In the genomic region with DNA sequence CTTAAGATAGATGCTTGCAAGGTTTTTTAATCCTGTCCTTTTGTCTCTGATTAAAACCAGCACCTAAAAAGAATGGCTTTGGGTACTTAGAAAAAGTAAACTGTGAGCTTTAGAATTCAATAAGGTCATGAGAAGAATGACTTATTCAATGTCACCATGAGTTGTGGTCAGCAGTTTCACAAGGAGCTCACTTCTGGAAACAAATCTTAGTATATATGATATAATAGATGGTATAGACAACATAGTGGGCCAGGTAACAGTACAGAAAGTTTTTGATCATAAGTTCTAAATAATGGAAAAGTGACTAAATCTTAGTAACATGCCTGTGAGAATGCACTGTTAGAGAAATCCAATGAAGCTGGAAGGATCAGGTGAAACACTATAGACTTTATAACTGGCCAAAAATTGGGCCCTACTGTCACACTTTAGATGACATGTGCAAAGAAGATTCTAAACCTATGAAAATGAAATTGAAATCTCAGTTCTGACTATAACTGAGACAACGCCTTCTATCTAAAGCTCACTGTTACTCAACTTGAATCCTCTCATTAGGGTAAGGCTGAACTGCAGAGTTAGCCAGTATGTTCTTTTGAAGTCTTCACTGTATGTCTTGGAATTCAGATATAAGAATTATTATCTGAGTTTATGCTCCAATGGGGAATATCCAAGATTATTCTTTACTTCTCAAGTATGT, we compare ENCODE assay signal across 16 cellular contexts. TPM values are rescaled to one million over a fixed set of nuclear protein-coding genes. Genes with fewer than 3 reads are reported as not detected.
DNase-seq lines count a peak whose midpoint lies in the region; ATAC-seq and TF ChIP-seq lines count a peak whose summit lies in the region.
"Had no signal": no experiment of that assay in that cellular context is flagged by ENCODE, and none has a peak within 500 bp of the region (broad histone marks: within the 10 kb centered on the region; RNA-seq: fewer than 3 reads in every experiment).

No MANE protein-coding gene starts in this region.

- H2AFZ ChIP-seq in GM23248: no peak overlapping the region
- no peak overlapping the region for H2AFZ ChIP-seq in mesenchymal stem cell (ENCODE audit: low read depth, low read length)
- H2AFZ ChIP-seq: parathyroid adenoma had no signal

- ATAC-seq in GM21515 (IDR thresholded peaks at IDR 0.05; ENCODE audit: unreplicated experiment) (peak; percentile 89), HG03066 (IDR thresholded peaks at IDR 0.05; ENCODE audit: low read depth, unreplicated experiment) (peak; percentile 89)
- ATAC-seq: foreskin keratinocyte, mucosa of descending colon had no signal

- H2BK5ac ChIP-seq in mesenchymal stem cell (ENCODE audit: low read depth, low read length, poor library complexity, severe bottlenecking): no peak overlapping the region

- peaks cover 75% of the 10 kb centered on the region for H3K36me3 Mint-ChIP-seq in activated T-cell treated with anti-CD3 and anti-CD28 coated beads, Interleukin-2, amount 50 U/mL, for 24 hours (ENCODE audit: low read depth)
- H3K36me3 Mint-ChIP-seq in stimulated activated naive CD8-positive, alpha-beta T cell treated with anti-CD3 and anti-CD28 coated beads, Interleukin-15, Interleukin-2, amounts not matched to agents 100 ng/mL and 50 ng/mL, for 24 hours (ENCODE audit: low read depth): peaks cover 56% of the 10 kb centered on the region

- H4K91ac ChIP-seq in mesenchymal stem cell (ENCODE audit: low read length): no peak overlapping the region

- H3K18ac ChIP-seq in mesenchymal stem cell (ENCODE audit: low read depth in 1 of 2, low read length in 2 of 2): no peak overlapping the region

- H3K27ac ChIP-seq in GM23248 (no peak overlapping the region), mesenchymal stem cell (ENCODE audit: low read length, poor library complexity, severe bottlenecking) (no peak overlapping the region)
- H3K27ac ChIP-seq: foreskin keratinocyte, parathyroid adenoma had no signal

- H4K20me1 ChIP-seq in GM23248 (ENCODE audit: insufficient read depth): no peaks in the 10 kb centered on the region

- no peaks in the 10 kb centered on the region for H3K79me2 ChIP-seq in GM23248 (ENCODE audit: insufficient read depth)
- H3K79me2 ChIP-seq: parathyroid adenoma had no signal

- H2BK15ac ChIP-seq in mesenchymal stem cell (ENCODE audit: low read depth, poor library complexity, severe bottlenecking): no peak overlapping the region

- WGBS in GM23248 (ENCODE audit: low coverage in 1 of 2, low lambda C conversion rate in 2 of 2, missing lambda C conversion rate in 2 of 2), 2 experiments: 100% methylated on average over 1 of the region's 1 CpG
- no CpG with 5 or more reads among the region's 1 CpG for WGBS in mesenchymal stem cell

- no peak overlapping the region for H3K23ac ChIP-seq in mesenchymal stem cell (ENCODE audit: low read length in 2 of 2)

- H3K4me3 Mint-ChIP-seq in activated T-cell treated with anti-CD3 and anti-CD28 coated beads, Interleukin-2, amount 50 U/mL, for 24 hours: no peak overlapping the region
- no peak overlapping the region for H3K4me3 Mint-ChIP-seq in stimulated activated naive CD8-positive, alpha-beta T cell treated with anti-CD3 and anti-CD28 coated beads, Interleukin-15, Interleukin-2, amounts not matched to agents 100 ng/mL and 50 ng/mL, for 24 hours
- H3K4me3 Mint-ChIP-seq: brain had no signal

- no peaks in the 10 kb centered on the region for H3K27me3 ChIP-seq in BE2C
- H3K27me3 ChIP-seq in GM23248 (replicated peaks; ENCODE audit: insufficient read depth): no peaks in the 10 kb centered on the region
- no peaks in the 10 kb centered on the region for H3K27me3 ChIP-seq in mesenchymal stem cell (ENCODE audit: control insufficient read depth in 1 of 2, insufficient read depth in 1 of 2, low read length in 2 of 2)
- H3K27me3 ChIP-seq: foreskin keratinocyte had no signal

- H3K27ac Mint-ChIP-seq in activated T-cell treated with anti-CD3 and anti-CD28 coated beads, Interleukin-2, amount 50 U/mL, for 24 hours: peak overlapping the region; percentile 77
- H3K27ac Mint-ChIP-seq in stimulated activated naive CD8-positive, alpha-beta T cell treated with anti-CD3 and anti-CD28 coated beads, Interleukin-15, Interleukin-2, amounts not matched to agents 100 ng/mL and 50 ng/mL, for 24 hours: peak overlapping the region; percentile 34
- H3K27ac Mint-ChIP-seq: brain had no signal

- H2AK5ac ChIP-seq in mesenchymal stem cell (ENCODE audit: low read length, severe bottlenecking): no peak overlapping the region

- TF ChIP-seq CTCF in BE2C (IDR thresholded peaks at IDR 0.05; ENCODE audit: low read depth, low read length): no peak

- peaks cover 2% of the 10 kb centered on the region for H3K79me1 ChIP-seq in mesenchymal stem cell (replicated peaks; ENCODE audit: low read length, poor library complexity, severe bottlenecking)

- H3K14ac ChIP-seq in mesenchymal stem cell (ENCODE audit: low read length in 2 of 2): no peak overlapping the region

- no peak overlapping the region for H2BK120ac ChIP-seq in mesenchymal stem cell (ENCODE audit: low read depth, low read length)

- H3K9me3 ChIP-seq in BE2C (no peaks in the 10 kb centered on the region), GM23248 (ENCODE audit: low read depth) (no peaks in the 10 kb centered on the region), mesenchymal stem cell (ENCODE audit: control insufficient read depth, low read length) (no peaks in the 10 kb centered on the region)
- H3K9me3 ChIP-seq: Caco-2, mucosa of descending colon had no signal

- H3K4ac ChIP-seq in mesenchymal stem cell (ENCODE audit: low read depth in 1 of 2, low read length in 2 of 2): no peak overlapping the region

- H3K9me2 ChIP-seq in GM23248 (ENCODE audit: insufficient read depth): no peaks in the 10 kb centered on the region

- no peaks in the 10 kb centered on the region for H3F3A ChIP-seq in GM23248 (ENCODE audit: insufficient read depth)

- peaks cover 11% of the 10 kb centered on the region for H3K36me3 ChIP-seq in BE2C
- H3K36me3 ChIP-seq in GM23248 (ENCODE audit: low read depth): peaks cover 48% of the 10 kb centered on the region; the same call in 1 of the 2 replicates
- peaks cover 4 to 66% of the 10 kb centered on the region in 2 experiments for H3K36me3 ChIP-seq in mesenchymal stem cell (ENCODE audit: control insufficient read depth in 1 of 2, insufficient read depth in 2 of 2, low read depth in 1 of 2, low read length in 2 of 2)

- DNase-seq in activated T-cell treated with anti-CD3 and anti-CD28 coated beads, Interleukin-2, amount 50 U/mL, for 24 hours: no peak
- DNase-seq in activated T-cell treated with anti-CD3 and anti-CD28 coated beads, Interleukin-2, amount 50 U/mL, for 48 hours: no peak
- DNase-seq in BE2C: no peak
- no peak for DNase-seq in GM23248
- no peak for DNase-seq in mesenchymal stem cell
- DNase-seq: activated effector memory CD4-positive, alpha-beta T cell treated with anti-CD3 and anti-CD28 coated beads, Interleukin-2, amount 50 U/mL, for 16 hours; Caco-2; effector memory CD4-positive, alpha-beta T cell; foreskin keratinocyte; mucosa of descending colon; trophoblast cell had no signal

- H3K9me3 Mint-ChIP-seq in activated T-cell treated with anti-CD3 and anti-CD28 coated beads, Interleukin-2, amount 50 U/mL, for 24 hours: no peaks in the 10 kb centered on the region
- H3K9me3 Mint-ChIP-seq in stimulated activated naive CD8-positive, alpha-beta T cell treated with anti-CD3 and anti-CD28 coated beads, Interleukin-15, Interleukin-2, amounts not matched to agents 100 ng/mL and 50 ng/mL, for 24 hours: no peaks in the 10 kb centered on the region
- H3K9me3 Mint-ChIP-seq: brain had no signal

- H4K8ac ChIP-seq in mesenchymal stem cell (ENCODE audit: low read length): no peak overlapping the region

- H2BK12ac ChIP-seq in mesenchymal stem cell (ENCODE audit: low read length in 2 of 2): no peak overlapping the region

- H3K4me2 ChIP-seq in GM23248 (ENCODE audit: unreplicated experiment): no peak overlapping the region
- no peak overlapping the region for H3K4me2 ChIP-seq in mesenchymal stem cell (ENCODE audit: low read length, poor library complexity, severe bottlenecking)

- in situ Hi-C loops in GM23248 (cut with MboI): no loop called here

- H3K27me3 Mint-ChIP-seq in activated T-cell treated with anti-CD3 and anti-CD28 coated beads, Interleukin-2, amount 50 U/mL, for 24 hours: no peaks in the 10 kb centered on the region
- no peaks in the 10 kb centered on the region for H3K27me3 Mint-ChIP-seq in stimulated activated naive CD8-positive, alpha-beta T cell treated with anti-CD3 and anti-CD28 coated beads, Interleukin-15, Interleukin-2, amounts not matched to agents 100 ng/mL and 50 ng/mL, for 24 hours
- H3K27me3 Mint-ChIP-seq: brain had no signal

- no peak overlapping the region for H3K9ac ChIP-seq in GM23248
- H3K9ac ChIP-seq in mesenchymal stem cell (ENCODE audit: low read length): no peak overlapping the region
- H3K9ac ChIP-seq: parathyroid adenoma had no signal

- peaks cover 24% of the 10 kb centered on the region for H3K4me1 Mint-ChIP-seq in activated T-cell treated with anti-CD3 and anti-CD28 coated beads, Interleukin-2, amount 50 U/mL, for 24 hours (ENCODE audit: low read depth)
- peaks cover 12% of the 10 kb centered on the region for H3K4me1 Mint-ChIP-seq in stimulated activated naive CD8-positive, alpha-beta T cell treated with anti-CD3 and anti-CD28 coated beads, Interleukin-15, Interleukin-2, amounts not matched to agents 100 ng/mL and 50 ng/mL, for 24 hours (ENCODE audit: low read depth)
- H3K4me1 Mint-ChIP-seq: brain had no signal

- H3K4me1 ChIP-seq in BE2C (no peaks in the 10 kb centered on the region), GM23248 (ENCODE audit: insufficient read depth) (no peaks in the 10 kb centered on the region), mesenchymal stem cell (ENCODE audit: control insufficient read depth, insufficient read depth, low read depth, low read length) (no peaks in the 10 kb centered on the region)
- H3K4me1 ChIP-seq: Caco-2, parathyroid adenoma had no signal

- H3K4me3 ChIP-seq in BE2C (ENCODE audit: low read depth, low read length) (no peak overlapping the region), GM23248 (no peak overlapping the region), mesenchymal stem cell (ENCODE audit: insufficient read depth in 1 of 2, low read depth in 1 of 2, low read length in 2 of 2) (no peak overlapping the region)
- H3K4me3 ChIP-seq: mucosa of descending colon had no signal

RNA-seq across cellular contexts. Expression of a gene that starts 42.4 kb away (rescaled TPM):
- polyA plus RNA-seq in BE2C (2012; ENCODE audit: insufficient read depth, insufficient read length, low read depth): 5.7 TPM
- 13.1 and 13.2 TPM in 2 replicates for total RNA-seq in GM23248 (2014; rRNA removed; shearing (Covaris generic))
- polyA plus RNA-seq in GM23248 (2016; fragmentation: Nextera tagmentation; extraction: Ambion mirVana): 11.6 and 12.4 TPM in 2 replicates
- polyA plus RNA-seq in mesenchymal stem cell (2013, experiment 1 of 2): 5.9 TPM
- polyA plus RNA-seq in mesenchymal stem cell (2013, experiment 2 of 2): 5.6 TPM

RNA-seq across cellular contexts. Expression of a gene that starts 50.7 kb away (rescaled TPM):
- not detected for polyA plus RNA-seq in BE2C (2012; ENCODE audit: insufficient read depth, insufficient read length, low read depth)
- not detected in 2 replicates for total RNA-seq in GM23248 (2014; rRNA removed; shearing (Covaris generic))
- not detected in 2 replicates for polyA plus RNA-seq in GM23248 (2016; fragmentation: Nextera tagmentation; extraction: Ambion mirVana)
- not detected for polyA plus RNA-seq in mesenchymal stem cell (2013, experiment 1 of 2)
- polyA plus RNA-seq in mesenchymal stem cell (2013, experiment 2 of 2): not detected
- total RNA-seq: Caco-2, foreskin keratinocyte, mucosa of descending colon had no signal
- polyA plus RNA-seq: foreskin keratinocyte had no signal
